ENCODE assay signal across 8 cellular contexts in the genomic region with DNA sequence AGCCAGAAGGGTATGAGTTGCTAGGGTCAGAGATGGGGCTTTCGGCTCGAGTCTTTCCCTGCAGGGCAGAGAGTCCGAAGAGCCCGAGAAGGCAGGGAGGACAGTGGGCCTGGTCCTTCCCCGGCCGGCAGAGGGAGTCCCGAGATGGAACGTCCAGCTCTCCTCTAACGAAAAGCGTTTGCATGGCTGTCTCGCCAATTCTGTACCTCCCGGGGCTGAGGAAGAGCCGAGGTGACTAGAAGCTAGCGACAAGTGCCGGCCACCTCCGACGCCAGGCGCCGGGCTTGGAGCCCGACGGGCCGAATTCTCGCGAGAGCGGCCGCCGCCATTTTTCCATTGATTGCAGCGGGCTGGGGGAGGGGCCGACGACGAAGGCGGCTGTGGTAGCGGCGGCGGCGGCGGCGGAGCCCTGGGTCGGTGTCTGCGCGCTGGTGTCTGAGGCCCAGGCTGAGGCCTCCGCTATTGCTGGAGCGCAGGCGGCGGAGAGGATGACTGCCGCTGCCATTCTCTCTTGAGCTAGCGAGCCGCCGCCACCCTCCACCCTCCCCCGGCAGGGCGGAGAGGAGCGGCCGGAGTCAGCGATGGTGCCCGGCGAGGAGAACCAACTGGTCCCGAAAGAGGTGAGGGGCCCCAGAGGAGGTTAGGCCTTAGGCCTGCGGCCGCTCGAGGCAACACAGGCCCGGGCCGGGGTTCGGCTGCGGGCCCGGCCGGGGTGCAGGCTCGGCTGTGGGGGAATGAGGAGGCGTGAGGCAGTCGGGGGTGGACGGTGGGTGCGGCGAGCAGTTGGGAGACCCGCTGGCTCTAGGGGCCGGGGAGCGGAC. TPM values are rescaled to one million over a fixed set of nuclear protein-coding genes. Genes with fewer than 3 reads are reported as not detected.
DNase-seq lines count a peak whose midpoint lies in the region; ATAC-seq and TF ChIP-seq lines count a peak whose summit lies in the region.

A gene with protein sequence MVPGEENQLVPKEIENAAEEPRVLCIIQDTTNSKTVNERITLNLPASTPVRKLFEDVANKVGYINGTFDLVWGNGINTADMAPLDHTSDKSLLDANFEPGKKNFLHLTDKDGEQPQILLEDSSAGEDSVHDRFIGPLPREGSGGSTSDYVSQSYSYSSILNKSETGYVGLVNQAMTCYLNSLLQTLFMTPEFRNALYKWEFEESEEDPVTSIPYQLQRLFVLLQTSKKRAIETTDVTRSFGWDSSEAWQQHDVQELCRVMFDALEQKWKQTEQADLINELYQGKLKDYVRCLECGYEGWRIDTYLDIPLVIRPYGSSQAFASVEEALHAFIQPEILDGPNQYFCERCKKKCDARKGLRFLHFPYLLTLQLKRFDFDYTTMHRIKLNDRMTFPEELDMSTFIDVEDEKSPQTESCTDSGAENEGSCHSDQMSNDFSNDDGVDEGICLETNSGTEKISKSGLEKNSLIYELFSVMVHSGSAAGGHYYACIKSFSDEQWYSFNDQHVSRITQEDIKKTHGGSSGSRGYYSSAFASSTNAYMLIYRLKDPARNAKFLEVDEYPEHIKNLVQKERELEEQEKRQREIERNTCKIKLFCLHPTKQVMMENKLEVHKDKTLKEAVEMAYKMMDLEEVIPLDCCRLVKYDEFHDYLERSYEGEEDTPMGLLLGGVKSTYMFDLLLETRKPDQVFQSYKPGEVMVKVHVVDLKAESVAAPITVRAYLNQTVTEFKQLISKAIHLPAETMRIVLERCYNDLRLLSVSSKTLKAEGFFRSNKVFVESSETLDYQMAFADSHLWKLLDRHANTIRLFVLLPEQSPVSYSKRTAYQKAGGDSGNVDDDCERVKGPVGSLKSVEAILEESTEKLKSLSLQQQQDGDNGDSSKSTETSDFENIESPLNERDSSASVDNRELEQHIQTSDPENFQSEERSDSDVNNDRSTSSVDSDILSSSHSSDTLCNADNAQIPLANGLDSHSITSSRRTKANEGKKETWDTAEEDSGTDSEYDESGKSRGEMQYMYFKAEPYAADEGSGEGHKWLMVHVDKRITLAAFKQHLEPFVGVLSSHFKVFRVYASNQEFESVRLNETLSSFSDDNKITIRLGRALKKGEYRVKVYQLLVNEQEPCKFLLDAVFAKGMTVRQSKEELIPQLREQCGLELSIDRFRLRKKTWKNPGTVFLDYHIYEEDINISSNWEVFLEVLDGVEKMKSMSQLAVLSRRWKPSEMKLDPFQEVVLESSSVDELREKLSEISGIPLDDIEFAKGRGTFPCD (N-terminal part only) (plus strand): TSS at position 368 of the 821 bp plus-strand sequence. CDS start 214 bp downstream, at position 582.

- peak within 1 kb of the TSS; percentile 66 for H3K27ac Mint-ChIP-seq in activated naive CD4-positive, alpha-beta T cell treated with anti-CD3 and anti-CD28 coated beads, Interleukin-2, amount 10 ng/mL, durations not matched to agents 7 days and 5 days

- no peak within 1 kb of the TSS for H3K4me3 Mint-ChIP-seq in activated naive CD4-positive, alpha-beta T cell treated with anti-CD3 and anti-CD28 coated beads, Interleukin-2, amount 10 ng/mL, durations not matched to agents 7 days and 5 days

- CTCF ChIA-PET in SK-N-SH (lab: Yijun Ruan, JAX), result interaction anchor here (0.6 to 2.1 kb wide), 15 partner anchors 7 to 982 kb away, joined by 3 to 6 read pairs (median 3); no protein-coding TSS in a partner anchor
- CTCF ChIA-PET in activated naive CD4-positive, alpha-beta T cell treated with anti-CD3 and anti-CD28 coated beads, Interleukin-2, amount 10 ng/mL, durations not matched to agents 7 days and 5 days (lab: Charles Lee), result interaction anchor here (1.4 to 1.5 kb wide), 3 partner anchors 8 to 221 kb away, joined by 3 to 7 read pairs (median 3); no protein-coding TSS in a partner anchor

- H3K27ac ChIP-seq in SK-N-SH (ENCODE audit: low read depth in 2 of 2, low read length in 1 of 2) (peak within 1 kb of the TSS; percentile 97 to 98), osteoblast (ENCODE audit: low read depth, low read length) (peak within 1 kb of the TSS; percentile 98), thoracic aorta (peak within 1 kb of the TSS; percentile 98 to 100)

- H3K27me3 ChIP-seq in SK-N-SH (ENCODE audit: insufficient read depth) (no peaks in the 10 kb centered on the region), osteoblast (ENCODE audit: insufficient read depth, low read length) (no peaks in the 10 kb centered on the region), thoracic aorta (replicated peaks; ENCODE audit: insufficient read depth) (no peaks in the 10 kb centered on the region)

- WGBS in SK-N-SH (ENCODE audit: low lambda C conversion rate), result 0% methylated on average over 30 of the region's 75 CpGs

- 0 out of 2 replicates have a peak, but pooled peaks have one; percentile 25 for TF ChIP-seq RAD21 in SK-N-SH (IDR thresholded peaks at IDR 0.05; ENCODE audit: low read length)

- H3K4me1 ChIP-seq in SK-N-SH (ENCODE audit: control insufficient read depth in 1 of 2, insufficient read depth in 2 of 2, low read depth in 1 of 2, low read length in 1 of 2) (peaks cover 21 to 24% of the 10 kb centered on the region in 2 experiments), osteoblast (ENCODE audit: insufficient read depth, low read length) (peaks cover 27% of the 10 kb centered on the region), thoracic aorta (ENCODE audit: control insufficient read depth in 1 of 2, low read depth in 2 of 2) (peaks cover 27 to 33% of the 10 kb centered on the region in 2 donors)

- peaks cover 5% of the 10 kb centered on the region for H3K36me3 Mint-ChIP-seq in activated naive CD4-positive, alpha-beta T cell treated with anti-CD3 and anti-CD28 coated beads, Interleukin-2, amount 10 ng/mL, durations not matched to agents 7 days and 5 days

- H3K27me3 Mint-ChIP-seq in activated naive CD4-positive, alpha-beta T cell treated with anti-CD3 and anti-CD28 coated beads, Interleukin-2, amount 10 ng/mL, durations not matched to agents 7 days and 5 days, result peaks cover 8% of the 10 kb centered on the region

- H3K36me3 ChIP-seq in SK-N-SH (replicated peaks in 1 of 2; ENCODE audit: control insufficient read depth in 1 of 2, insufficient read depth in 2 of 2, low read length in 1 of 2), result no peaks in the 10 kb centered on the region
- no peaks in the 10 kb centered on the region for H3K36me3 ChIP-seq in osteoblast (ENCODE audit: insufficient read depth, low read length)
- no peaks in the 10 kb centered on the region for H3K36me3 ChIP-seq in thoracic aorta

- TF ChIP-seq CTCF in GM12864 (IDR thresholded peaks at IDR 0.05; ENCODE audit: low read depth, low read length, missing control alignments), result peak; percentile 60
- peak; percentile 62 for TF ChIP-seq CTCF in SK-N-SH (IDR thresholded peaks at IDR 0.05)
- TF ChIP-seq CTCF in osteoblast (IDR thresholded peaks at IDR 0.05; ENCODE audit: extremely low read depth, low read depth, low read length), result peak; percentile 54
- TF ChIP-seq CTCF in thoracic aorta (IDR thresholded peaks at IDR 0.05), result peak; percentile 52

- no peaks in the 10 kb centered on the region for H3K9me3 Mint-ChIP-seq in activated naive CD4-positive, alpha-beta T cell treated with anti-CD3 and anti-CD28 coated beads, Interleukin-2, amount 10 ng/mL, durations not matched to agents 7 days and 5 days

- peak in 1 of 2 experiments; percentile 37; a peak in 1 of 4 replicates for TF ChIP-seq EP300 in SK-N-SH (IDR thresholded peaks at IDR 0.05; ENCODE audit: borderline replicate concordance in 1 of 2, low read depth in 1 of 2, low read length in 1 of 2)

- peaks cover 4% of the 10 kb centered on the region for H3K4me1 Mint-ChIP-seq in activated naive CD4-positive, alpha-beta T cell treated with anti-CD3 and anti-CD28 coated beads, Interleukin-2, amount 10 ng/mL, durations not matched to agents 7 days and 5 days

- peak within 1 kb of the TSS; percentile 98 for H3K9ac ChIP-seq in SK-N-SH

- peaks cover 37% of the 10 kb centered on the region for H3F3A ChIP-seq in SK-N-SH (replicated peaks; ENCODE audit: insufficient read depth)

- H3K9me3 ChIP-seq in SK-N-SH (no peaks in the 10 kb centered on the region), osteoblast (ENCODE audit: low read depth, low read length) (no peaks in the 10 kb centered on the region), thoracic aorta (no peaks in the 10 kb centered on the region)

- DNase-seq in GM12864 (ENCODE audit: low read depth) (no peak), NAMALWA (ENCODE audit: low spot score) (peak; percentile 93), SK-N-SH (peak; percentile 89), glomerular visceral epithelial cell (ENCODE audit: extremely low spot score) (peak; percentile 88), osteoblast (ENCODE audit: insufficient read length, low spot score, missing footprints) (peak; percentile 91), thoracic aorta (ENCODE audit: low spot score) (peak; percentile 73)
- DNase-seq in activated naive CD4-positive, alpha-beta T cell treated with anti-CD3 and anti-CD28 coated beads, Interleukin-2, amount 10 ng/mL, durations not matched to agents 7 days and 5 days, result peak; percentile 95

- H3K9me2 ChIP-seq in SK-N-SH, result no peaks in the 10 kb centered on the region

- POLR2A ChIA-PET in SK-N-SH (lab: Yijun Ruan, JAX), result interaction anchor here (0.6 to 1.5 kb wide), 4 partner anchors 28 to 304 kb away, joined by 3 to 5 read pairs (median 4); no protein-coding TSS in a partner anchor

- peaks cover 41% of the 10 kb centered on the region for H4K20me1 ChIP-seq in SK-N-SH (ENCODE audit: insufficient read depth)
- H4K20me1 ChIP-seq in osteoblast (ENCODE audit: insufficient read depth, low read length), result peaks cover 39% of the 10 kb centered on the region

- H3K4me3 ChIP-seq in GM12864 (ENCODE audit: low read depth, low read length), result peak within 1 kb of the TSS; percentile 71
- peak within 1 kb of the TSS; percentile 90 to 94 for H3K4me3 ChIP-seq in SK-N-SH (ENCODE audit: low read depth in 2 of 2, low read length in 1 of 2)
- peak within 1 kb of the TSS; percentile 92 for H3K4me3 ChIP-seq in osteoblast (ENCODE audit: insufficient read depth, low read length)
- peak within 1 kb of the TSS; percentile 77 for H3K4me3 ChIP-seq in thoracic aorta

- ATAC-seq in HG02571 (IDR thresholded peaks at IDR 0.05; ENCODE audit: unreplicated experiment), result peak; percentile 71
- peak; percentile 73 for ATAC-seq in thoracic aorta (ENCODE audit: insufficient number of reproducible peaks, low FRiP score, low read depth)

- H3K4me2 ChIP-seq in SK-N-SH (peak within 1 kb of the TSS; percentile 80), osteoblast (ENCODE audit: insufficient read depth, low read length) (peak within 1 kb of the TSS; percentile 87)

- peaks cover 50% of the 10 kb centered on the region for H3K79me2 ChIP-seq in SK-N-SH (ENCODE audit: insufficient read depth)
- H3K79me2 ChIP-seq in osteoblast (ENCODE audit: insufficient read depth, low read length), result peaks cover 50% of the 10 kb centered on the region

- H2AFZ ChIP-seq in SK-N-SH (ENCODE audit: low read depth) (peak within 1 kb of the TSS; percentile 87), osteoblast (ENCODE audit: low read length) (peak within 1 kb of the TSS; percentile 99)

TF ChIP-seq in SK-N-SH, 30 proteins besides CTCF, POLR2A, EP300 and RAD21 (continues in another document):
- no peak for TF ChIP-seq GABPA (IDR thresholded peaks at IDR 0.05; ENCODE audit: low read depth)
- no peak for TF ChIP-seq NFIC (IDR thresholded peaks at IDR 0.05; ENCODE audit: borderline replicate concordance)

RNA-seq across cellular contexts. Expression of the gene that starts here (rescaled TPM):
- polyA plus RNA-seq in SK-N-SH (2012; rRNA removed), result 10.3 and 13.3 TPM in 2 replicates
- 12.9 and 14.2 TPM in 2 replicates for polyA plus RNA-seq in SK-N-SH (2012; cell fraction: cytosol; rRNA removed)
- 14.1 and 28.0 TPM in 2 replicates for polyA plus RNA-seq in SK-N-SH (2012; cell fraction: nucleus; rRNA removed)
- total RNA-seq in osteoblast, result 64.8 and 72.7 TPM in 2 replicates
- 10 to 100 TPM; 55.0 to 86.4 TPM for total RNA-seq in thoracic aorta
